8 cellular contexts compared by ENCODE assay signal in genomic region chr4:100907465-100908454, GRCh38.
DNase-seq lines count a peak whose midpoint lies in the region; ATAC-seq, FAIRE-seq and TF ChIP-seq lines count a peak whose summit lies in the region.

No MANE protein-coding gene starts in this region.

- FAIRE-seq in GM12878 (lab: Jason Lieb, UNC), result no peak

- no TSS peak for BruUV-seq in GM12878 (replicated peaks; lab: Mats Ljungman, UMichigan)

- RAD21 ChIA-PET in GM12878 (lab: Charles Lee; ENCODE audit: unreplicated experiment), result no interaction called here

- TF ChIP-seq EP300 in GM12878 (IDR thresholded peaks at IDR 0.05; ENCODE audit: borderline replicate concordance in 1 of 2, control insufficient read depth in 1 of 2, low read depth in 2 of 2, low read length in 2 of 2), result no peak

- CTCF ChIA-PET in HEK293 (lab: Yijun Ruan, JAX) (interaction anchor here (0.7 to 1.0 kb wide), 2 partner anchors 44 to 958 kb away, joined by 3 to 4 read pairs; partner anchors contain the start of gene H2AZ1), GM12878 (lab: Yijun Ruan, JAX) (interaction anchor here (0.7 to 1.0 kb wide), 2 partner anchors 121 to 317 kb away, joined by 3 read pairs; no protein-coding TSS in a partner anchor)

- 33% methylated on average over 3 of the region's 3 CpGs for WGBS in GM12878 (ENCODE audit: insufficient coverage, insufficient replicate concordance, low lambda C conversion rate, missing lambda C conversion rate)

- TF ChIP-seq POLR2A in GM12878 (IDR thresholded peaks at IDR 0.05; ENCODE audit: low read depth, low read length), result no peak

- intact Hi-C loops in GM12878 (cut with micrococcal nuclease; ENCODE audit: unreplicated experiment), result no loop called here

- SMC1A ChIA-PET in GM12878 (lab: Charles Lee; ENCODE audit: uncharacterized antibody, unreplicated experiment), result interaction anchor here (1.0 kb wide), 1 partner anchor 58 kb away, joined by 3 read pairs; no protein-coding TSS in a partner anchor

- in situ Hi-C loops in GM12878 (cut with MboI), result no loop called here

- H3K27ac ChIP-seq in HEK293 (ENCODE audit: extremely low read depth, low read depth, low read length) (no peak overlapping the region), GM12878 (ENCODE audit: control insufficient read depth, insufficient read depth) (no peak overlapping the region)

- no peak for TF ChIP-seq CTCF in HEK293 (tag by site-specific recombination; IDR thresholded peaks at IDR 0.05)
- TF ChIP-seq CTCF in GM12878 (IDR thresholded peaks at IDR 0.05 in 2 of 3, conservative IDR thresholded peaks at IDR 0.05 in 1 of 3; ENCODE audit: control insufficient read depth in 2 of 3, extremely low read depth in 1 of 3, insufficient read depth in 1 of 3, low read depth in 3 of 3, low read length in 3 of 3), result peak; percentile 22 to 28 (median 27); a peak in 3 of 6 replicates

- no peak for ATAC-seq in GM12878
- no peak for ATAC-seq in GM21423 (IDR thresholded peaks at IDR 0.05; ENCODE audit: unreplicated experiment)
- no peak for ATAC-seq in HG02610 (IDR thresholded peaks at IDR 0.05; ENCODE audit: unreplicated experiment)

- TF ChIP-seq RAD21 in GM12878 (IDR thresholded peaks at IDR 0.05; ENCODE audit: insufficient read depth, low read depth, low read length), result peak; percentile 33

- H3K4me2 ChIP-seq in GM12878 (ENCODE audit: control insufficient read depth, insufficient read depth), result no peak overlapping the region

- DNase-seq in AG20443 (ENCODE audit: low spot score) (peak; percentile 24), GM12878 (ENCODE audit: low read depth, low spot score) (no peak), left kidney (ENCODE audit: low read depth, low spot score) (peak; percentile 13), NOMO-1 (lab: John Stamatoyannopoulos, UW; ENCODE audit: unreplicated experiment in 2 of 2) (no peak), HK-2 (ENCODE audit: unreplicated experiment) (no peak)

- POLR2A ChIA-PET in HEK293 (lab: Yijun Ruan, JAX), result no interaction called here
- POLR2A ChIA-PET in GM12878 (lab: Charles Lee), result no interaction called here

- no peaks in the 10 kb centered on the region for H4K20me1 ChIP-seq in GM12878 (ENCODE audit: control insufficient read depth, insufficient read depth)

- H3K4me3 ChIP-seq in HEK293 (ENCODE audit: low read depth, low read length), result no peak overlapping the region
- no peak overlapping the region for H3K4me3 ChIP-seq in GM12878

- H3K4me1 ChIP-seq in HEK293 (ENCODE audit: control insufficient read depth, insufficient read depth, low read length) (no peaks in the 10 kb centered on the region), GM12878 (ENCODE audit: control insufficient read depth, insufficient read depth, low read length) (no peaks in the 10 kb centered on the region)

- no peaks in the 10 kb centered on the region for H3K27me3 ChIP-seq in GM12878 (replicated peaks in 1 of 2; ENCODE audit: control insufficient read depth in 2 of 2, insufficient read depth in 2 of 2, low read length in 1 of 2)

- H3K9me3 ChIP-seq in HEK293 (ENCODE audit: control insufficient read depth, insufficient read depth, low read depth, low read length) (no peaks in the 10 kb centered on the region), GM12878 (replicated peaks; ENCODE audit: control insufficient read depth, insufficient read depth, low read length) (no peaks in the 10 kb centered on the region)

- H3K9ac ChIP-seq in GM12878 (ENCODE audit: control insufficient read depth, insufficient read depth, low read length), result no peak overlapping the region

- H3K36me3 ChIP-seq in HEK293 (ENCODE audit: control insufficient read depth in 2 of 2, insufficient read depth in 1 of 2, low read length in 2 of 2) (no peaks in the 10 kb centered on the region), GM12878 (ENCODE audit: control insufficient read depth in 2 of 2, insufficient read depth in 2 of 2, low read length in 1 of 2) (no peaks in the 10 kb centered on the region)

- no peaks in the 10 kb centered on the region for H3K79me2 ChIP-seq in GM12878 (ENCODE audit: control insufficient read depth, insufficient read depth, low read length)

- no peak overlapping the region for H2AFZ ChIP-seq in GM12878 (ENCODE audit: control insufficient read depth, low read depth, low read length)

TF ChIP-seq in HEK293, 187 proteins besides CTCF, POLR2A, EP300 and RAD21:
- no peak for TF ChIP-seq ZEB2 (tag by site-specific recombination; IDR thresholded peaks at IDR 0.05)
- TF ChIP-seq ZNF221 (tag by site-specific recombination; IDR thresholded peaks at IDR 0.05; ENCODE audit: borderline replicate concordance), result no peak
- TF ChIP-seq ZNF596 (tag by site-specific recombination; IDR thresholded peaks at IDR 0.05), result no peak
- TF ChIP-seq GLIS1 (tag by site-specific recombination; IDR thresholded peaks at IDR 0.05), result no peak
- TF ChIP-seq ZNF654 (tag by site-specific recombination; IDR thresholded peaks at IDR 0.05; ENCODE audit: low read depth), result 0 out of 2 replicates have a peak, but pooled peaks have one; percentile 9
TF ChIP-seq in HEK293: peak in this region for 1.

TF ChIP-seq in GM12878, 131 proteins besides CTCF, POLR2A, EP300 and RAD21:
- TF ChIP-seq SMC3 (IDR thresholded peaks at IDR 0.05; ENCODE audit: borderline replicate concordance, low read length), result peak; percentile 37; the same call in 1 of the 2 replicates
- TF ChIP-seq TCF12 (IDR thresholded peaks at IDR 0.05; ENCODE audit: low read depth, low read length), result no peak

Comparison
In these comparisons a context has a peak if more than half of its experiments do, and no peak if none do; other contexts are left out.
1. DNase-seq: peak in AG20443 (single experiment) and left kidney (single experiment); none in GM12878 (single experiment), NOMO-1 (0 of 2) and HK-2 (single experiment).